In the genomic region with DNA sequence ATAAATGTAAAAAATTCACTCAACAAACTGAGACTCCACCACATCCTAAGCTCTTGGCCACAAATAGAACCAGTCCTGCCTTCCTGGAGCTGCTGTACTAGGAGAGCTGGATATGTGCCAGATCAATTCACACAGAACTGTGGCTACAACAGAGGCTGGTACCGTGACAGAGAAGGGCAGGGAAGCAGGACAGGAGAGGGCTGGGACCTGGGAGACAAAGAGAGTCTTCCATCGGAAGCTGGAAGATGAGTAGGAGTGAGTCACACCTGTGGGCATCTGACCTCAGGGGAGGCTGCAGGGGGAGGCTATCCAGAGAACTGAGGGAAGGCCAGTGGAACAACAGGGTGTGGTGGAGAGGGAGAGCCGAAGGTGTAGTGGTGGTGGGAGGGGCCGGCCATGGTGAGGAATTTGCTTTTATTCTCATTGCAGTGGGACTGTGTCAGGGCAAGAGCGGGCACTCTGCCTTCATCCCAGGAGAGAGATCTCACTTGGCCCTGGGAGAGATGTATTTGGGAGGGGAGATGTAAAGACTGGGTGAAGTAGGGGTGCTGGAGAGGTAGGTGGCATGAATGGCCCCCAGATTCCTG, we compare ENCODE assay signal across 6 cellular contexts. TPM values are rescaled to one million over a fixed set of nuclear protein-coding genes. Genes with fewer than 3 reads are reported as not detected.
A peak's percentile ranks its signal among the peaks of the same experiment; 100 is the strongest.
DNase-seq lines count a peak whose midpoint lies in the region; ATAC-seq, FAIRE-seq and TF ChIP-seq lines count a peak whose summit lies in the region.

No MANE protein-coding gene starts in this region.

- no peaks in the 10 kb centered on the region for H3K36me3 ChIP-seq in vagina

- TF ChIP-seq CTCF in vagina (IDR thresholded peaks at IDR 0.05), result no peak

- DNase-seq in Caki2 (ENCODE audit: low read depth) (peak; percentile 93), RCC 7860 (ENCODE audit: low spot score) (peak; percentile 98), Right ventricle myocardium superior (no peak), vagina (ENCODE audit: extremely low spot score in 2 of 2) (no peak), T-helper 9 cell (no peak)
- DNase-seq in stimulated activated CD4-positive, alpha-beta T cell treated with anti-CD3 and anti-CD28 coated beads, Interleukin-15, amount 100 ng/mL, for 24 hours, result no peak

- H3K4me3 ChIP-seq in vagina, result no peak overlapping the region

- TF ChIP-seq POLR2A in vagina (IDR thresholded peaks at IDR 0.05), result no peak

- H3K27ac ChIP-seq in vagina, result peak overlapping the region; percentile 98

- FAIRE-seq in RCC 7860 (lab: Jason Lieb, UNC), result peak; percentile 94

- peaks cover 55% of the 10 kb centered on the region for H3K4me1 ChIP-seq in vagina

- peak; percentile 40 for ATAC-seq in Right ventricle myocardium superior (ENCODE audit: poor library complexity)

- in situ Hi-C loops in Caki2 (cut with HindIII; ENCODE audit: low pct_unique_long_range_greater_than_20kb, low sequenced_read_pairs), result no loop called here

- no peaks in the 10 kb centered on the region for H3K9me3 ChIP-seq in vagina

- no peaks in the 10 kb centered on the region for H3K27me3 ChIP-seq in vagina

- intact Hi-C loops in Right ventricle myocardium superior (cut with DNase I), result no loop called here
- intact Hi-C loops in vagina (cut with DNase I), result no loop called here

RNA-seq across cellular contexts. Expression of gene LTBP3, which starts 1.9 kb away (rescaled TPM):
- 74.6 and 77.7 TPM in 2 replicates for total RNA-seq in Caki2 (2014; rRNA removed; shearing (Covaris generic); ENCODE audit: low replicate concordance)
- total RNA-seq in Right ventricle myocardium superior (73.4 TPM), vagina (246 TPM)

RNA-seq across cellular contexts. Expression of gene ZNRD2, which starts 10.2 kb away (rescaled TPM):
- total RNA-seq in Caki2 (2014; rRNA removed; shearing (Covaris generic); ENCODE audit: low replicate concordance), result 90.4 and 96.5 TPM in 2 replicates
- total RNA-seq in Right ventricle myocardium superior (23.2 TPM), vagina (68.5 TPM)

RNA-seq across cellular contexts. Expression of gene FAM89B, which starts 12.3 kb away (rescaled TPM):
- total RNA-seq in Caki2 (2014; rRNA removed; shearing (Covaris generic); ENCODE audit: low replicate concordance), result 18.4 and 53.5 TPM in 2 replicates
- 36.1 TPM for total RNA-seq in Right ventricle myocardium superior
- total RNA-seq in vagina, result 62.4 TPM

RNA-seq across cellular contexts. Expression of gene EHBP1L1, which starts 15.8 kb away (rescaled TPM):
- total RNA-seq in Caki2 (2014; rRNA removed; shearing (Covaris generic); ENCODE audit: low replicate concordance), result 35.3 and 39.2 TPM in 2 replicates
- total RNA-seq in Right ventricle myocardium superior, result 44.9 TPM
- 123 TPM for total RNA-seq in vagina

RNA-seq across cellular contexts. Expression of gene SCYL1, which starts 35.2 kb away (rescaled TPM):
- 42.2 and 58.0 TPM in 2 replicates for total RNA-seq in Caki2 (2014; rRNA removed; shearing (Covaris generic); ENCODE audit: low replicate concordance)
- total RNA-seq in Right ventricle myocardium superior (60.5 TPM), vagina (77.3 TPM)

Comparison
In these comparisons a context has a peak if more than half of its experiments do, and no peak if none do; other contexts are left out.
1. DNase-seq: peak in Caki2 (single experiment) and RCC 7860 (single experiment); none in Right ventricle myocardium superior (single experiment), vagina (0 of 2), T-helper 9 cell (single experiment) and stimulated activated CD4-positive, alpha-beta T cell treated with anti-CD3 and anti-CD28 coated beads, Interleukin-15, amount 100 ng/mL, for 24 hours (single experiment).